In the genomic region with DNA sequence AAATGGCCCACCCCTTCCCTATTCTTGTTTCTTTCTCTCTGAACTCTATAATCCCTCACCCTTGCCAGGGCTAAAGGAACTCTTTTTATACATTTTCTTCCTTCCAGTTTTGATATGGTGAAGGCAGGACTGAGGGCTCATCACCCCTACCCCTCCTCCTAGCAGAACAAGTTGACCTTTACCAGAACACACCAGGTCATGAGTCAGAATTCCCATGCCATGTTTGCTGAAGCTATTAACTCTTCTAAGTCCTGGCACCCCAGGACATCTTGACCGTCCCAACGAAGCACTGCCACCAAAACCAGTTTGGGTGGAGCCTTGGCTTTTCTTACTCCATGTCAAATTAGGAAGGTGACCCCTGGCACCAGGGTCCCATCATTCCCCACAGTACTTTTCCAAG, we compare ENCODE assay signal across 2 cellular contexts.
TF ChIP-seq lines count a peak whose summit lies in the region.

No MANE protein-coding gene starts in this region.

TF ChIP-seq in SK-N-SH, 30 proteins besides CTCF, POLR2A, EP300 and RAD21 (continued from another document):
- TF ChIP-seq, protein P1, sequence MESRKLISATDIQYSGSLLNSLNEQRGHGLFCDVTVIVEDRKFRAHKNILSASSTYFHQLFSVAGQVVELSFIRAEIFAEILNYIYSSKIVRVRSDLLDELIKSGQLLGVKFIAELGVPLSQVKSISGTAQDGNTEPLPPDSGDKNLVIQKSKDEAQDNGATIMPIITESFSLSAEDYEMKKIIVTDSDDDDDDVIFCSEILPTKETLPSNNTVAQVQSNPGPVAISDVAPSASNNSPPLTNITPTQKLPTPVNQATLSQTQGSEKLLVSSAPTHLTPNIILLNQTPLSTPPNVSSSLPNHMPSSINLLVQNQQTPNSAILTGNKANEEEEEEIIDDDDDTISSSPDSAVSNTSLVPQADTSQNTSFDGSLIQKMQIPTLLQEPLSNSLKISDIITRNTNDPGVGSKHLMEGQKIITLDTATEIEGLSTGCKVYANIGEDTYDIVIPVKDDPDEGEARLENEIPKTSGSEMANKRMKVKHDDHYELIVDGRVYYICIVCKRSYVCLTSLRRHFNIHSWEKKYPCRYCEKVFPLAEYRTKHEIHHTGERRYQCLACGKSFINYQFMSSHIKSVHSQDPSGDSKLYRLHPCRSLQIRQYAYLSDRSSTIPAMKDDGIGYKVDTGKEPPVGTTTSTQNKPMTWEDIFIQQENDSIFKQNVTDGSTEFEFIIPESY (IDR thresholded peaks at IDR 0.05; ENCODE audit: borderline replicate concordance, low read depth) = no peak
- TF ChIP-seq YY1 (IDR thresholded peaks at IDR 0.05; ENCODE audit: low read depth) (no peak), SMC3 (IDR thresholded peaks at IDR 0.05; ENCODE audit: low read depth, low read length) (no peak), TEAD4 (IDR thresholded peaks at IDR 0.05; ENCODE audit: borderline replicate concordance, insufficient read depth) (no peak), FOSL2 (IDR thresholded peaks at IDR 0.05; ENCODE audit: borderline replicate concordance, low read depth) (no peak), EZH2phosphoT487 (IDR thresholded peaks at IDR 0.05; ENCODE audit: borderline replicate concordance, low read depth) (no peak), RFX5 (IDR thresholded peaks at IDR 0.05; ENCODE audit: low read length) (no peak), TCF12 (IDR thresholded peaks at IDR 0.05) (no peak), GABPA (IDR thresholded peaks at IDR 0.05; ENCODE audit: low read depth) (no peak)
- TF ChIP-seq, protein P2, sequence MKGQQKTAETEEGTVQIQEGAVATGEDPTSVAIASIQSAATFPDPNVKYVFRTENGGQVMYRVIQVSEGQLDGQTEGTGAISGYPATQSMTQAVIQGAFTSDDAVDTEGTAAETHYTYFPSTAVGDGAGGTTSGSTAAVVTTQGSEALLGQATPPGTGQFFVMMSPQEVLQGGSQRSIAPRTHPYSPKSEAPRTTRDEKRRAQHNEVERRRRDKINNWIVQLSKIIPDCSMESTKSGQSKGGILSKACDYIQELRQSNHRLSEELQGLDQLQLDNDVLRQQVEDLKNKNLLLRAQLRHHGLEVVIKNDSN (IDR thresholded peaks at IDR 0.05; ENCODE audit: borderline replicate concordance, low read depth) = no peak

TF ChIP-seq in SK-N-SH treated with all-trans-retinoic acid at 6 μM for 48 hours, 23 proteins besides CTCF, POLR2A, EP300 and RAD21 (continued from another document):
- TF ChIP-seq CSDC2 (CRISPR knock-in tag; IDR thresholded peaks at IDR 0.05) = no peak
- TF ChIP-seq SNAI2 (CRISPR knock-in tag; IDR thresholded peaks at IDR 0.05) = no peak
- TF ChIP-seq, protein P3, sequence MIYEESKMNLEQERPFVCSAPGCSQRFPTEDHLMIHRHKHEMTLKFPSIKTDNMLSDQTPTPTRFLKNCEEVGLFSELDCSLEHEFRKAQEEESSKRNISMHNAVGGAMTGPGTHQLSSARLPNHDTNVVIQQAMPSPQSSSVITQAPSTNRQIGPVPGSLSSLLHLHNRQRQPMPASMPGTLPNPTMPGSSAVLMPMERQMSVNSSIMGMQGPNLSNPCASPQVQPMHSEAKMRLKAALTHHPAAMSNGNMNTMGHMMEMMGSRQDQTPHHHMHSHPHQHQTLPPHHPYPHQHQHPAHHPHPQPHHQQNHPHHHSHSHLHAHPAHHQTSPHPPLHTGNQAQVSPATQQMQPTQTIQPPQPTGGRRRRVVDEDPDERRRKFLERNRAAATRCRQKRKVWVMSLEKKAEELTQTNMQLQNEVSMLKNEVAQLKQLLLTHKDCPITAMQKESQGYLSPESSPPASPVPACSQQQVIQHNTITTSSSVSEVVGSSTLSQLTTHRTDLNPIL (CRISPR knock-in tag; IDR thresholded peaks at IDR 0.05; ENCODE audit: low read depth) = no peak
- no peak for TF ChIP-seq ZC3H10 (CRISPR knock-in tag; IDR thresholded peaks at IDR 0.05)
